In genomic region chr3:16382852-16383251, GRCh38 we compare ENCODE assay signal across 11 cellular contexts.
A peak's percentile ranks its signal among the peaks of the same experiment; 100 is the strongest.
DNase-seq lines count a peak whose midpoint lies in the region; ATAC-seq and TF ChIP-seq lines count a peak whose summit lies in the region.
"Had no signal": no experiment of that assay in that cellular context is flagged by ENCODE, and none has a peak within 500 bp of the region (broad histone marks: within the 10 kb centered on the region; RNA-seq: fewer than 3 reads in every experiment).

No MANE protein-coding gene starts in this region.

- peaks cover 51% of the 10 kb centered on the region for H3K36me3 Mint-ChIP-seq in T-helper 2 cell treated with Interferon-gamma antibody and Interleukin-4, amounts not matched to agents 5 μg/mL and 100 μg/mL, for 36 hours (ENCODE audit: low read depth)
- peaks cover 38% of the 10 kb centered on the region for H3K36me3 Mint-ChIP-seq in natural killer cell treated with Interleukin-12 subunit alpha and Interleukin-12 subunit beta and Interleukin-15 and Interleukin-18, amount 100 ng/mL, for 72 hours

- H3K9me3 Mint-ChIP-seq in T-helper 2 cell treated with Interferon-gamma antibody and Interleukin-4, amounts not matched to agents 5 μg/mL and 100 μg/mL, for 36 hours, result peaks cover 25% of the 10 kb centered on the region
- peaks cover 8% of the 10 kb centered on the region for H3K9me3 Mint-ChIP-seq in natural killer cell treated with Interleukin-12 subunit alpha and Interleukin-12 subunit beta and Interleukin-15 and Interleukin-18, amount 100 ng/mL, for 72 hours

- no peak for DNase-seq in T-helper 2 cell treated with Interferon-gamma antibody and Interleukin-4, amounts not matched to agents 5 μg/mL and 100 μg/mL, for 36 hours (ENCODE audit: low spot score)
- DNase-seq in T-helper 2 cell (no peak), cerebellar cortex (ENCODE audit: low spot score) (no peak)
- no peak for DNase-seq in natural killer cell treated with Interleukin-12 subunit alpha and Interleukin-12 subunit beta and Interleukin-15 and Interleukin-18, amount 100 ng/mL, for 72 hours (ENCODE audit: low spot score)
- no peak for DNase-seq in stimulated activated CD4-positive, alpha-beta T cell treated with anti-CD3 and anti-CD28 coated beads, Interleukin-4, amount 100 ng/mL, for 24 hours
- DNase-seq: activated effector memory CD4-positive, alpha-beta T cell treated with Interleukin-2 at 50 U/mL for 16 hours; effector CD4-positive, alpha-beta T cell had no signal

- no peak overlapping the region for H3K4me3 Mint-ChIP-seq in T-helper 2 cell treated with Interferon-gamma antibody and Interleukin-4, amounts not matched to agents 5 μg/mL and 100 μg/mL, for 36 hours
- peak overlapping the region; percentile 34 for H3K4me3 Mint-ChIP-seq in natural killer cell treated with Interleukin-12 subunit alpha and Interleukin-12 subunit beta and Interleukin-15 and Interleukin-18, amount 100 ng/mL, for 72 hours

- peak; percentile 45 for ATAC-seq in GM21717 (IDR thresholded peaks at IDR 0.05; ENCODE audit: unreplicated experiment)
- ATAC-seq in HG03460 (IDR thresholded peaks at IDR 0.05; ENCODE audit: unreplicated experiment), result peak; percentile 49
- no peak for ATAC-seq in natural killer cell treated with Interleukin-12 subunit alpha and Interleukin-12 subunit beta and Interleukin-15 and Interleukin-18, amount 100 ng/mL, for 72 hours
- ATAC-seq in SK-N-SH treated with all-trans-retinoic acid at 6 μM for 48 hours, result no peak
- ATAC-seq: A549 had no signal

- peak overlapping the region; percentile 48 for H3K27ac Mint-ChIP-seq in T-helper 2 cell treated with Interferon-gamma antibody and Interleukin-4, amounts not matched to agents 5 μg/mL and 100 μg/mL, for 36 hours
- H3K27ac Mint-ChIP-seq in natural killer cell treated with Interleukin-12 subunit alpha and Interleukin-12 subunit beta and Interleukin-15 and Interleukin-18, amount 100 ng/mL, for 72 hours, result peak overlapping the region; percentile 66 to 68

- H3K27me3 Mint-ChIP-seq in T-helper 2 cell treated with Interferon-gamma antibody and Interleukin-4, amounts not matched to agents 5 μg/mL and 100 μg/mL, for 36 hours (ENCODE audit: low read depth), result no peaks in the 10 kb centered on the region
- no peaks in the 10 kb centered on the region for H3K27me3 Mint-ChIP-seq in natural killer cell treated with Interleukin-12 subunit alpha and Interleukin-12 subunit beta and Interleukin-15 and Interleukin-18, amount 100 ng/mL, for 72 hours

- peaks cover 37% of the 10 kb centered on the region for H3K4me1 Mint-ChIP-seq in T-helper 2 cell treated with Interferon-gamma antibody and Interleukin-4, amounts not matched to agents 5 μg/mL and 100 μg/mL, for 36 hours (ENCODE audit: low read depth)
- H3K4me1 Mint-ChIP-seq in natural killer cell treated with Interleukin-12 subunit alpha and Interleukin-12 subunit beta and Interleukin-15 and Interleukin-18, amount 100 ng/mL, for 72 hours (ENCODE audit: low read depth in 2 of 2), result peaks cover 69 to 74% of the 10 kb centered on the region in 2 donors

TF ChIP-seq in SK-N-SH treated with all-trans-retinoic acid at 6 μM for 48 hours, 23 proteins besides CTCF, POLR2A, EP300 and RAD21:
- no peak for TF ChIP-seq CSRNP3 (CRISPR knock-in tag; IDR thresholded peaks at IDR 0.05)
- TF ChIP-seq ESRRG (CRISPR knock-in tag; IDR thresholded peaks at IDR 0.05), result no peak
- no peak for TF ChIP-seq ZC3H10 (CRISPR knock-in tag; IDR thresholded peaks at IDR 0.05)
- TF ChIP-seq ISL1 (CRISPR knock-in tag; IDR thresholded peaks at IDR 0.05), result no peak
- no peak for TF ChIP-seq ARNTL (CRISPR knock-in tag; IDR thresholded peaks at IDR 0.05; ENCODE audit: borderline replicate concordance, low read depth)
- no peak for TF ChIP-seq TCF4 (CRISPR knock-in tag; IDR thresholded peaks at IDR 0.05; ENCODE audit: borderline replicate concordance)
- TF ChIP-seq PATZ1 (CRISPR knock-in tag; IDR thresholded peaks at IDR 0.05; ENCODE audit: borderline replicate concordance), result no peak
- no peak for TF ChIP-seq ZNF70 (CRISPR knock-in tag; IDR thresholded peaks at IDR 0.05)
- TF ChIP-seq RARB (CRISPR knock-in tag; IDR thresholded peaks at IDR 0.05), result no peak
- TF ChIP-seq PPARA (CRISPR knock-in tag; IDR thresholded peaks at IDR 0.05; ENCODE audit: borderline replicate concordance), result no peak
- TF ChIP-seq ZFP30 (CRISPR knock-in tag; IDR thresholded peaks at IDR 0.05), result no peak
- no peak for TF ChIP-seq CSDC2 (CRISPR knock-in tag; IDR thresholded peaks at IDR 0.05)
- TF ChIP-seq ZNF8 (CRISPR knock-in tag; IDR thresholded peaks at IDR 0.05), result no peak
TF ChIP-seq in SK-N-SH treated with all-trans-retinoic acid at 6 μM for 48 hours: peak in this region for 0.

Comparison
In these comparisons a context has a peak if more than half of its experiments do, and no peak if none do; other contexts are left out.
1. ATAC-seq: peak in GM21717 (single experiment) and HG03460 (single experiment); none in natural killer cell treated with Interleukin-12 subunit alpha and Interleukin-12 subunit beta and Interleukin-15 and Interleukin-18, amount 100 ng/mL, for 72 hours (0 of 2) and SK-N-SH treated with all-trans-retinoic acid at 6 μM for 48 hours (single experiment).